ENCODE assay signal across 1 cellular context in the genomic region with DNA sequence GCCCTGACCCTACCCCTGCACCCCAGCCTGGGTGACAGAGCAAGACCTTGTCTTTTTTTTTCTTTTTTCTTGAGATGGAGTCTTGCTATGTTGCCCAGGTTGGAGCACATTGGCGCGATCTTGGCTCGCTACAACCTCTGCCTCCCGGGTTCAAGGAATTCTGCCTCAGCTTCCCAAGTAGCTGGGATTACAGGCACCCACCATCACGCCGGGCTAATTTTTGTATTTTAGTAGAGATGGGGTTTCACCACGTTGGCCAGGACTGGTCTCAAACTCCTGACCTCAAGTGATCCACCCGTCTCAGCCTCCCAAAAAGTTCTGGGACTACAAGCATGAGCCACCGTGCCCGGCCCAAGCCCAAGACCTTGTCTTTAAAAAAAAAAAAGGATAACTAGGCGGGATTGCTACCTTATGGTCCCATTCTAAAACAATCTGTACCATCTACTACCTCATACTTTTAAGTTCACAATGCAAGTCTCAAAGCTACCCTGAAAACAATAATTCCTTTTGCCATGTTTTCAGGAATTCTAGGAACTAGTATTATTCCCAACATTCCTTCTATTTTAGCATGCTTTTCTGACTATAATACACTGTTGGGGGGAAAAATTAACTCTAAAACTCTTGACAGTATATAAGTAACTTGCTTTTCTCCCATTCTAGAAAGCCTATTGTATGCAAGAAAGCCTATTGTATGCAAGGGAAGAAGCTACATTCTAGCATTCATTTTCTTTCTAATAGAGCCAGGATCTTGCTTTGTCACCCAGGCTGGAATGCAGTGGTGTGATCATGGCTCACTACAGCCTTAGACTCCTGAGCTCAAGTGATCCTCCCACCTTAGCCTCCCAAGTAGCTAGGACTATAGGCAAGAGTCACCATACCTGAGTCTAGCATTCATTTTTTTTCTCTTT.
A peak's percentile ranks its signal among the peaks of the same experiment; 100 is the strongest.
TF ChIP-seq lines count a peak whose summit lies in the region.

No MANE protein-coding gene starts in this region.

TF ChIP-seq in endothelial cell of umbilical vein, 7 proteins besides CTCF, POLR2A, EP300 and RAD21:
- TF ChIP-seq POLR2AphosphoS5 (IDR thresholded peaks at IDR 0.05; ENCODE audit: insufficient read depth, low read depth, low read length) (peak; percentile 8), MYC (IDR thresholded peaks at IDR 0.05; ENCODE audit: low read depth, low read length) (no peak)
TF ChIP-seq in endothelial cell of umbilical vein: peak in this region for 1.
